ENCODE assay signal across 8 cellular contexts in the genomic region with DNA sequence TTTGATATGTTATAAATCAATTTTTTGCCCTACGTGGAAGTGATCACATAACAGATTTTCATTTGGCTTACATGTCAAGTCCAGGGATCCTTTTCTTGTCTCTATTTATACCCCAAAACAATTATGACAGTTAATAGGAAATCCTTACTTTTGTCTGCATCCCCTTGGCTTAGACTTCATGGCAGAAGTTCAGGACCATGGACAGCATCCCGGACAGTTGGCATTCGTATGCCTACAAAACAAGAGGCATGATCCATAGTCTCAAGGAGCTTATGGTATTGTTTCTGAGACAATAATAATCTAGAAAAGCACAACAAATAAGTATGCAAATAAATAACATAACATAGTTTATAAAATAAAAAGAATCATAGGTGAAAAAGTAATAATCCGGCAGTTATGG.
A peak's percentile ranks its signal among the peaks of the same experiment; 100 is the strongest.
DNase-seq lines count a peak whose midpoint lies in the region; ATAC-seq and TF ChIP-seq lines count a peak whose summit lies in the region.

No MANE protein-coding gene starts in this region.

- peak overlapping the region; percentile 60 for H3K27ac Mint-ChIP-seq in stimulated activated naive B cell treated with anti-CD40 and anti-IgM and Interleukin-4, amounts not matched to agents 10 μg/mL and 1 μg/mL and 100 μg/mL, for 72 hours

- no peaks in the 10 kb centered on the region for H3K36me3 Mint-ChIP-seq in stimulated activated naive B cell treated with anti-CD40 and anti-IgM and Interleukin-4, amounts not matched to agents 10 μg/mL and 1 μg/mL and 100 μg/mL, for 72 hours

- no peak overlapping the region for H3K4me3 Mint-ChIP-seq in stimulated activated naive B cell treated with anti-CD40 and anti-IgM and Interleukin-4, amounts not matched to agents 10 μg/mL and 1 μg/mL and 100 μg/mL, for 72 hours

- H3K9me3 ChIP-seq in RWPE2 (ENCODE audit: severe bottlenecking): no peaks in the 10 kb centered on the region

- H3K27me3 Mint-ChIP-seq in stimulated activated naive B cell treated with anti-CD40 and anti-IgM and Interleukin-4, amounts not matched to agents 10 μg/mL and 1 μg/mL and 100 μg/mL, for 72 hours: no peaks in the 10 kb centered on the region

- DNase-seq in stimulated activated CD4-positive, alpha-beta T cell treated with anti-CD3 and anti-CD28 coated beads, Interleukin-12 subunit alpha, Interleukin-12 subunit beta, amount 100 ng/mL, for 48 hours (ENCODE audit: low read depth in 2 of 3, low spot score in 1 of 3): peak in 2 of 3 donors; percentile 0
- DNase-seq in stimulated activated CD4-positive, alpha-beta T cell treated with anti-CD3 and anti-CD28 coated beads, Interleukin-4, amount 100 ng/mL, for 4 hours: no peak
- DNase-seq in RWPE2 (ENCODE audit: low spot score): no peak
- DNase-seq in fibroblast of peridontal ligament (ENCODE audit: extremely low read depth): peak; percentile 18
- DNase-seq in stimulated activated naive B cell treated with anti-CD40 and anti-IgM and Interleukin-4, amounts not matched to agents 10 μg/mL and 1 μg/mL and 100 μg/mL, for 72 hours: no peak
- DNase-seq in OCI-M2 (lab: John Stamatoyannopoulos, UW; ENCODE audit: unreplicated experiment): no peak

- no peaks in the 10 kb centered on the region for H3K36me3 ChIP-seq in RWPE2 (ENCODE audit: low read depth)

- no peaks in the 10 kb centered on the region for H3K4me1 Mint-ChIP-seq in stimulated activated naive B cell treated with anti-CD40 and anti-IgM and Interleukin-4, amounts not matched to agents 10 μg/mL and 1 μg/mL and 100 μg/mL, for 72 hours

- TF ChIP-seq CTCF in RWPE2 (IDR thresholded peaks at IDR 0.05; ENCODE audit: poor library complexity, severe bottlenecking): no peak

- no peaks in the 10 kb centered on the region for H3K9me3 Mint-ChIP-seq in stimulated activated naive B cell treated with anti-CD40 and anti-IgM and Interleukin-4, amounts not matched to agents 10 μg/mL and 1 μg/mL and 100 μg/mL, for 72 hours

- no peaks in the 10 kb centered on the region for H3K4me1 ChIP-seq in RWPE2 (ENCODE audit: insufficient read depth, poor library complexity, severe bottlenecking)

- ATAC-seq in RWPE2 (ENCODE audit: low read depth) (0 out of 3 replicates have a peak, but pooled peaks have one; percentile 29), HG02973 (IDR thresholded peaks at IDR 0.05; ENCODE audit: unreplicated experiment) (no peak), GM18502 (IDR thresholded peaks at IDR 0.05; ENCODE audit: poor library complexity, unreplicated experiment) (no peak)
- ATAC-seq in stimulated activated naive B cell treated with anti-CD40 and anti-IgM and Interleukin-4, amounts not matched to agents 10 μg/mL and 1 μg/mL and 100 μg/mL, for 72 hours (replicated peaks): no peak

- no peaks in the 10 kb centered on the region for H3K27me3 ChIP-seq in RWPE2 (ENCODE audit: insufficient read depth, poor library complexity, severe bottlenecking)

- no peak overlapping the region for H3K4me3 ChIP-seq in RWPE2 (ENCODE audit: severe bottlenecking)

- H3K27ac ChIP-seq in RWPE2 (ENCODE audit: poor library complexity, severe bottlenecking): no peak overlapping the region

Comparison
In these comparisons a context has a peak if more than half of its experiments do, and no peak if none do; other contexts are left out.
1. DNase-seq: peak in stimulated activated CD4-positive, alpha-beta T cell treated with anti-CD3 and anti-CD28 coated beads, Interleukin-12 subunit alpha, Interleukin-12 subunit beta, amount 100 ng/mL, for 48 hours (2 of 3) and fibroblast of peridontal ligament (single experiment); none in stimulated activated CD4-positive, alpha-beta T cell treated with anti-CD3 and anti-CD28 coated beads, Interleukin-4, amount 100 ng/mL, for 4 hours (0 of 2), RWPE2 (single experiment), stimulated activated naive B cell treated with anti-CD40 and anti-IgM and Interleukin-4, amounts not matched to agents 10 μg/mL and 1 μg/mL and 100 μg/mL, for 72 hours (single experiment) and OCI-M2 (single experiment).